ENCODE assay signal across 10 cellular contexts in genomic region chr18:21686282-21687105, GRCh38. TPM values are rescaled to one million over a fixed set of nuclear protein-coding genes. Genes with fewer than 3 reads are reported as not detected.
DNase-seq lines count a peak whose midpoint lies in the region; ATAC-seq and TF ChIP-seq lines count a peak whose summit lies in the region.
"Had no signal": no experiment of that assay in that cellular context is flagged by ENCODE, and none has a peak within 500 bp of the region (broad histone marks: within the 10 kb centered on the region; RNA-seq: fewer than 3 reads in every experiment).

No MANE protein-coding gene starts in this region.

- H3K18ac ChIP-seq in trophoblast cell (ENCODE audit: low read length): no peak overlapping the region

- peaks cover 11% of the 10 kb centered on the region; the same call in 1 of the 2 replicates for H3F3A ChIP-seq in MM.1S (ENCODE audit: insufficient read depth, low read length)

- no peaks in the 10 kb centered on the region; the same call in 1 of the 2 replicates for H3K79me2 ChIP-seq in OCI-LY3 (ENCODE audit: low read length)
- no peaks in the 10 kb centered on the region for H3K79me2 ChIP-seq in trophoblast cell (ENCODE audit: control insufficient read depth, insufficient read depth, low read length, poor library complexity)
- H3K79me2 ChIP-seq in MM.1S (ENCODE audit: low read length): peaks cover 66% of the 10 kb centered on the region

- peaks cover 3% of the 10 kb centered on the region; the same call in 1 of the 2 replicates for H4K20me1 ChIP-seq in OCI-LY3 (ENCODE audit: insufficient read depth, low read length)
- no peaks in the 10 kb centered on the region for H4K20me1 ChIP-seq in MM.1S (ENCODE audit: insufficient read depth, low read length)

- no peaks in the 10 kb centered on the region for H3K9me2 ChIP-seq in MM.1S (replicated peaks; ENCODE audit: insufficient read depth, low read length)

- no peak overlapping the region for H3K4ac ChIP-seq in trophoblast cell (ENCODE audit: low read depth, low read length)

- H2AFZ ChIP-seq in OCI-LY3 (ENCODE audit: low read depth, low read length): no peak overlapping the region; the same call in 1 of the 2 replicates
- H2AFZ ChIP-seq in trophoblast cell (ENCODE audit: insufficient read depth, low read length, poor library complexity): no peak overlapping the region
- H2AFZ ChIP-seq in MM.1S (ENCODE audit: low read length): no peak overlapping the region

- no peak overlapping the region for H4K91ac ChIP-seq in trophoblast cell (ENCODE audit: low read depth, low read length)

- WGBS in trophoblast cell (ENCODE audit: extremely low coverage, insufficient coverage, insufficient read length): no CpG with 5 or more reads among the region's 8 CpGs

- no peak for ATAC-seq in GM21786 (IDR thresholded peaks at IDR 0.05; ENCODE audit: unreplicated experiment)
- ATAC-seq: activated CD4-positive, alpha-beta T cell treated with anti-CD3 and anti-CD28 coated beads for 36 hours; gastroesophageal sphincter had no signal

- H3K9me3 ChIP-seq in OCI-LY3 (ENCODE audit: insufficient read depth, low read length): peaks cover 6% of the 10 kb centered on the region
- H3K9me3 ChIP-seq in trophoblast cell (ENCODE audit: insufficient read depth, low read depth, low read length): no peaks in the 10 kb centered on the region
- H3K9me3 ChIP-seq in MM.1S (replicated peaks; ENCODE audit: insufficient read depth, low read length): no peaks in the 10 kb centered on the region

- no peak overlapping the region for H2BK5ac ChIP-seq in trophoblast cell (ENCODE audit: low read depth, low read length, poor library complexity)

- H4K8ac ChIP-seq in trophoblast cell (ENCODE audit: low read depth, low read length): no peak overlapping the region

- no peak overlapping the region for H4K12ac ChIP-seq in trophoblast cell (ENCODE audit: low read depth, low read length)

- no peak overlapping the region for H2BK120ac ChIP-seq in trophoblast cell (ENCODE audit: insufficient read depth, low read length, poor library complexity)

- H3K4me3 ChIP-seq in OCI-LY3 (ENCODE audit: low read length) (peak overlapping the region; percentile 38), fibroblast of pulmonary artery (replicated peaks; ENCODE audit: low read depth, low read length) (no peak overlapping the region), trophoblast cell (ENCODE audit: low read depth, low read length) (no peak overlapping the region), MM.1S (ENCODE audit: low read length) (no peak overlapping the region)
- H3K4me3 ChIP-seq: gastroesophageal sphincter had no signal

- H3K4me1 ChIP-seq in OCI-LY3 (ENCODE audit: low read length): peaks cover 46% of the 10 kb centered on the region
- no peaks in the 10 kb centered on the region for H3K4me1 ChIP-seq in trophoblast cell (ENCODE audit: control insufficient read depth in 1 of 2, insufficient read depth in 2 of 2, low read length in 2 of 2)
- H3K4me1 ChIP-seq in MM.1S (ENCODE audit: low read length): peaks cover 3% of the 10 kb centered on the region; the same call in 1 of the 2 replicates
- H3K4me1 ChIP-seq: gastroesophageal sphincter had no signal

- no peak overlapping the region for H3K14ac ChIP-seq in trophoblast cell (ENCODE audit: low read length)

- H3K4me2 ChIP-seq in OCI-LY3 (ENCODE audit: low read length) (peak overlapping the region; percentile 73), trophoblast cell (ENCODE audit: low read length) (no peak overlapping the region), MM.1S (ENCODE audit: low read depth, low read length) (no peak overlapping the region)

- H2BK12ac ChIP-seq in trophoblast cell (ENCODE audit: low read length): no peak overlapping the region

- peaks cover 43% of the 10 kb centered on the region for H3K36me3 ChIP-seq in OCI-LY3 (replicated peaks; ENCODE audit: low read depth, low read length)
- H3K36me3 ChIP-seq in trophoblast cell (ENCODE audit: control insufficient read depth in 1 of 2, insufficient read depth in 2 of 2, low read length in 2 of 2): peaks cover 1 to 11% of the 10 kb centered on the region in 2 experiments
- H3K36me3 ChIP-seq in MM.1S (replicated peaks; ENCODE audit: insufficient read depth, low read length): no peaks in the 10 kb centered on the region; the same call in 1 of the 2 replicates

- H3K79me1 ChIP-seq in trophoblast cell (ENCODE audit: low read length): no peaks in the 10 kb centered on the region

- DNase-seq in DMS79 treated with DMSO at 0.1 percent for 48 hours (lab: John Stamatoyannopoulos, UW): peak; percentile 15
- peak; percentile 17 for DNase-seq in fibroblast of pulmonary artery (ENCODE audit: low read depth)
- DNase-seq in trophoblast cell: peak; percentile 17 to 50
- DNase-seq in HK-2 (ENCODE audit: unreplicated experiment): no peak
- no peak for DNase-seq in MM.1S
- DNase-seq in C1 segment of cervical spinal cord (lab: John Stamatoyannopoulos, UW): no peak
- DNase-seq: activated CD4-positive, alpha-beta T cell treated with anti-CD3 and anti-CD28 coated beads for 36 hours had no signal

- peak overlapping the region; percentile 85 for H3K27ac ChIP-seq in OCI-LY3 (ENCODE audit: low read length)
- H3K27ac ChIP-seq in trophoblast cell (ENCODE audit: low read depth, low read length): no peak overlapping the region
- no peak overlapping the region for H3K27ac ChIP-seq in MM.1S (ENCODE audit: low read length)
- H3K27ac ChIP-seq: gastroesophageal sphincter had no signal

- H3K27me3 ChIP-seq in OCI-LY3 (ENCODE audit: low read depth, low read length) (no peaks in the 10 kb centered on the region), trophoblast cell (ENCODE audit: insufficient read depth, low read length) (no peaks in the 10 kb centered on the region), MM.1S (replicated peaks; ENCODE audit: insufficient read depth, low read length) (no peaks in the 10 kb centered on the region)
- H3K27me3 ChIP-seq: gastroesophageal sphincter had no signal

- no peak overlapping the region for H3K23ac ChIP-seq in trophoblast cell (ENCODE audit: low read length)

- TF ChIP-seq CTCF in OCI-LY3 (IDR thresholded peaks at IDR 0.05; ENCODE audit: low read depth, low read length): no peak
- TF ChIP-seq CTCF in fibroblast of pulmonary artery (IDR thresholded peaks at IDR 0.05; ENCODE audit: low read length, missing control alignments): no peak
- TF ChIP-seq CTCF in MM.1S (IDR thresholded peaks at IDR 0.05; ENCODE audit: low read length): no peak

- no peak overlapping the region for H2AK5ac ChIP-seq in trophoblast cell (ENCODE audit: low read length)

- no peak overlapping the region for H3K9ac ChIP-seq in OCI-LY3 (ENCODE audit: low read length)
- no peak overlapping the region for H3K9ac ChIP-seq in trophoblast cell (ENCODE audit: low read length)
- no peak overlapping the region for H3K9ac ChIP-seq in MM.1S (ENCODE audit: low read length)

RNA-seq across cellular contexts. Expression of gene ABHD3, which starts 18.1 kb away (rescaled TPM):
- 11.7 and 12.6 TPM in 2 replicates for polyA plus RNA-seq in trophoblast cell (2013)

RNA-seq across cellular contexts. Expression of gene MIB1, which starts 54.1 kb away (rescaled TPM):
- 16.5 and 17.5 TPM in 2 replicates for polyA plus RNA-seq in trophoblast cell (2013)

Comparison
In these comparisons a context has a peak if more than half of its experiments do, and no peak if none do; other contexts are left out.
1. DNase-seq: peak in DMS79 treated with DMSO at 0.1 percent for 48 hours (single experiment), fibroblast of pulmonary artery (single experiment) and trophoblast cell (2 of 2); none in HK-2 (single experiment), MM.1S (single experiment) and C1 segment of cervical spinal cord (0 of 14).